ENCODE assay signal across 20 cellular contexts in genomic region chr3:174619244-174619643, GRCh38.
"Had no signal": no experiment of that assay in that cellular context is flagged by ENCODE, and none has a peak within 500 bp of the region (broad histone marks: within the 10 kb centered on the region; RNA-seq: fewer than 3 reads in every experiment).

No MANE protein-coding gene starts in this region.

- H3K27ac ChIP-seq: cardiac muscle cell, left ventricle myocardium inferior, skin epidermis, tibial nerve, vagina had no signal

- FAIRE-seq: colon, endometrium had no signal

- H3K27me3 ChIP-seq: cardiac muscle cell, tibial nerve, vagina had no signal

- DNase-seq: activated CD4-positive, alpha-beta T cell treated with anti-CD3 and anti-CD28 coated beads for 48 hours; activated CD8-positive, alpha-beta memory T cell treated with anti-CD3 and anti-CD28 coated beads, Interleukin-2, amount 50 U/mL, for 4 hours; activated CD8-positive, alpha-beta T cell treated with anti-CD3 and anti-CD28 coated beads, Interleukin-2, amount 10 ng/mL, durations not matched to agents 7 days and 5 days; activated gamma-delta T cell; activated T-cell treated with anti-CD3 and anti-CD28 coated beads, Interleukin-2, amount 50 U/mL, for 72 hours; foreskin fibroblast; glutamatergic neuron; left ventricle myocardium inferior; mesendoderm; nephron progenitor cell; right cardiac atrium; stimulated activated CD4-positive, alpha-beta T cell treated with anti-CD3 and anti-CD28 coated beads, Interleukin-4, amount 100 ng/mL, for 24 hours; stimulated activated naive CD4-positive, alpha-beta T cell had no signal

- ATAC-seq: activated CD8-positive, alpha-beta T cell treated with anti-CD3 and anti-CD28 coated beads, Interleukin-2, amount 10 ng/mL, durations not matched to agents 7 days and 5 days; activated naive CD4-positive, alpha-beta T cell treated with anti-CD3 and anti-CD28 coated beads, Interleukin-2, amount 50 U/mL, for 72 hours; activated T-cell treated with anti-CD3 and anti-CD28 coated beads, Interleukin-2, amount 50 U/mL, for 72 hours had no signal

- H3K36me3 ChIP-seq: cardiac muscle cell, left ventricle myocardium inferior, tibial nerve, vagina had no signal

- H3K9me3 ChIP-seq: left ventricle myocardium inferior, tibial nerve, vagina had no signal

- H3K4me3 ChIP-seq: cardiac muscle cell, left ventricle myocardium inferior, skin epidermis, tibial nerve, vagina had no signal
